ENCODE assay signal across 11 cellular contexts in genomic region chr7:137882806-137883205, GRCh38. TPM values are rescaled to one million over a fixed set of nuclear protein-coding genes. Genes with fewer than 3 reads are reported as not detected.
DNase-seq lines count a peak whose midpoint lies in the region; ATAC-seq, FAIRE-seq and TF ChIP-seq lines count a peak whose summit lies in the region.
"Had no signal": no experiment of that assay in that cellular context is flagged by ENCODE, and none has a peak within 500 bp of the region (broad histone marks: within the 10 kb centered on the region; RNA-seq: fewer than 3 reads in every experiment).

No MANE protein-coding gene starts in this region.

- H3K27me3 ChIP-seq in ACC112 (ENCODE audit: insufficient read depth, low read length) (no peaks in the 10 kb centered on the region), keratinocyte (ENCODE audit: control insufficient read depth, extremely low read depth, insufficient read depth, low read length) (no peaks in the 10 kb centered on the region)

- no peaks in the 10 kb centered on the region for H3K79me2 ChIP-seq in ACC112 (ENCODE audit: control insufficient read depth, insufficient read depth, low read length, unreplicated experiment)
- no peaks in the 10 kb centered on the region for H3K79me2 ChIP-seq in keratinocyte (ENCODE audit: control insufficient read depth, insufficient read depth, low read length)

- H3K36me3 ChIP-seq in ACC112 (ENCODE audit: insufficient read depth, low read length): peaks cover 36% of the 10 kb centered on the region
- peaks cover 3 to 9% of the 10 kb centered on the region in 2 experiments for H3K36me3 ChIP-seq in keratinocyte (ENCODE audit: control insufficient read depth in 2 of 2, extremely low read depth in 1 of 2, insufficient read depth in 2 of 2, low read length in 2 of 2)

- DNase-seq in M059J (ENCODE audit: low read depth): peak; percentile 64
- peak; percentile 39 for DNase-seq in amniotic epithelial cell (ENCODE audit: low read depth)
- no peak for DNase-seq in keratinocyte (ENCODE audit: low read depth, low spot score)
- DNase-seq in COR-L47 (lab: John Stamatoyannopoulos, UW): no peak
- no peak for DNase-seq in foreskin melanocyte
- no peak for DNase-seq in NCI-H345 treated with DMSO at 0.1 percent for 48 hours (lab: John Stamatoyannopoulos, UW; ENCODE audit: unreplicated experiment)
- DNase-seq: AML-193, DND-41 had no signal

- H3K4me2 ChIP-seq in keratinocyte (ENCODE audit: control insufficient read depth, extremely low read depth, insufficient read depth, low read depth, low read length): peak overlapping the region; percentile 52

- peaks cover 58% of the 10 kb centered on the region for H3K4me1 ChIP-seq in ACC112 (ENCODE audit: control insufficient read depth, insufficient read depth, low read length, unreplicated experiment)
- H3K4me1 ChIP-seq in keratinocyte (ENCODE audit: control insufficient read depth, extremely low read depth, insufficient read depth, low read length): peaks cover 45% of the 10 kb centered on the region

- dilution Hi-C loops in keratinocyte (cut with MboI; ENCODE audit: extremely low pct_ligation_motif_present, low sequenced_read_pairs): no loop called here

- no peak for ATAC-seq in HG03280 (IDR thresholded peaks at IDR 0.05; ENCODE audit: unreplicated experiment)

- FAIRE-seq in keratinocyte (lab: Jason Lieb, UNC): no peak

- peaks cover 2% of the 10 kb centered on the region for H3K9me1 ChIP-seq in keratinocyte (ENCODE audit: control insufficient read depth, extremely low read depth, insufficient read depth, low read length)

- H3K9me3 ChIP-seq in keratinocyte (ENCODE audit: control insufficient read depth, low read depth, low read length): no peaks in the 10 kb centered on the region

- H2AFZ ChIP-seq in ACC112 (ENCODE audit: low read length, unreplicated experiment) (no peak overlapping the region), keratinocyte (ENCODE audit: control insufficient read depth, low read length) (no peak overlapping the region)

- no peak for TF ChIP-seq CTCF in keratinocyte (optimal IDR thresholded peaks at IDR 0.05 in 1 of 3, IDR thresholded peaks at IDR 0.05 in 1 of 3, conservative IDR thresholded peaks at IDR 0.05 in 1 of 3; ENCODE audit: extremely low read depth in 1 of 3, insufficient read depth in 2 of 3, low read length in 3 of 3)

- no peak overlapping the region for H3K9ac ChIP-seq in keratinocyte (ENCODE audit: control insufficient read depth, extremely low read depth, insufficient read depth, low read length)

- peak overlapping the region; percentile 49; the same call in 1 of the 2 replicates for H3K4me3 ChIP-seq in ACC112 (ENCODE audit: low read depth, low read length)
- H3K4me3 ChIP-seq in keratinocyte (ENCODE audit: control insufficient read depth in 2 of 3, extremely low read depth in 1 of 3, insufficient read depth in 2 of 3, low read depth in 1 of 3, low read length in 3 of 3): no peak overlapping the region
- H3K4me3 ChIP-seq: coronary artery had no signal

- H3K27ac ChIP-seq in ACC112 (ENCODE audit: low read depth, low read length) (peak overlapping the region; percentile 94), keratinocyte (ENCODE audit: control insufficient read depth, insufficient read depth, low read length) (peak overlapping the region; percentile 54)

- no peaks in the 10 kb centered on the region for H4K20me1 ChIP-seq in keratinocyte (ENCODE audit: control insufficient read depth, extremely low read depth, insufficient read depth, low read length)

RNA-seq across cellular contexts. Expression of gene DGKI, which starts 36.0 kb away (rescaled TPM):
- total RNA-seq in M059J (2014; rRNA removed; shearing (Covaris generic)): 0.12 and 1.1 TPM in 2 replicates
- polyA plus RNA-seq in keratinocyte: 0.01 to 0.14 TPM in 2 of 3 replicates, not detected in the other
- not detected for polyA plus RNA-seq in keratinocyte (2011; ENCODE audit: low read depth)
- polyA plus RNA-seq in keratinocyte (2011; cell fraction: cytosol; rRNA removed): 0.11 and 0.16 TPM in 2 replicates
- polyA plus RNA-seq in keratinocyte (2011; cell fraction: nucleus; rRNA removed): 0.44 and 0.89 TPM in 2 replicates
- polyA plus RNA-seq in keratinocyte (2012; ENCODE audit: low replicate concordance): not detected in 2 replicates
- polyA minus RNA-seq in keratinocyte: 0.03 TPM in 1 of 3 replicates, not detected in the others
- not detected for polyA minus RNA-seq in keratinocyte (2011; cell fraction: cytosol; rRNA and poly(A)+ RNA removed)
- 0.53 and 1.2 TPM in 2 replicates for polyA minus RNA-seq in keratinocyte (2011; cell fraction: nucleus; rRNA and poly(A)+ RNA removed)

Comparison
In these comparisons a context has a peak if more than half of its experiments do, and no peak if none do; other contexts are left out.
1. DNase-seq: peak in M059J (single experiment) and amniotic epithelial cell (single experiment); none in keratinocyte (single experiment), COR-L47 (single experiment), foreskin melanocyte (single experiment) and NCI-H345 treated with DMSO at 0.1 percent for 48 hours (single experiment).